11 cellular contexts compared by ENCODE assay signal in genomic region chr11:69122337-69122641, GRCh38. TPM values are rescaled to one million over a fixed set of nuclear protein-coding genes. Genes with fewer than 3 reads are reported as not detected.
DNase-seq lines count a peak whose midpoint lies in the region; ATAC-seq and TF ChIP-seq lines count a peak whose summit lies in the region.
"Had no signal": no experiment of that assay in that cellular context is flagged by ENCODE, and none has a peak within 500 bp of the region (broad histone marks: within the 10 kb centered on the region; RNA-seq: fewer than 3 reads in every experiment).

No MANE protein-coding gene starts in this region.

- H3K27ac ChIP-seq in VCaP: peak overlapping the region; percentile 13; the same call in 1 of the 2 replicates
- H3K27ac ChIP-seq in hepatocyte: peak overlapping the region; percentile 79

- 81% methylated on average over 9 of the region's 9 CpGs for WGBS in hepatocyte (ENCODE audit: low lambda C conversion rate, missing lambda C conversion rate)

- H3K36me3 ChIP-seq in hepatocyte (replicated peaks; ENCODE audit: insufficient read depth, low read depth): no peaks in the 10 kb centered on the region
- no peaks in the 10 kb centered on the region for H3K36me3 ChIP-seq in skeletal muscle satellite cell (ENCODE audit: insufficient read depth, low read length)
- H3K36me3 ChIP-seq: SJSA1 had no signal

- H3K27me3 ChIP-seq in hepatocyte (no peaks in the 10 kb centered on the region), skeletal muscle satellite cell (ENCODE audit: control insufficient read depth, insufficient read depth, low read length) (no peaks in the 10 kb centered on the region)
- H3K27me3 ChIP-seq: SJSA1 had no signal

- H2AFZ ChIP-seq in hepatocyte: no peak overlapping the region

- H3K9me2 ChIP-seq in hepatocyte (replicated peaks; ENCODE audit: insufficient read depth): no peaks in the 10 kb centered on the region

- no peaks in the 10 kb centered on the region for H3K9me3 ChIP-seq in hepatocyte (ENCODE audit: low read depth)
- peaks cover 6% of the 10 kb centered on the region for H3K9me3 ChIP-seq in skeletal muscle satellite cell (replicated peaks; ENCODE audit: low read length)
- H3K9me3 ChIP-seq: SJSA1 had no signal

- DNase-seq in DMS53 treated with DMSO at 0.1 percent for 48 hours (lab: John Stamatoyannopoulos, UW; ENCODE audit: unreplicated experiment) (peak; percentile 35), DMS53 (lab: John Stamatoyannopoulos, UW) (no peak), hepatocyte (ENCODE audit: low spot score) (no peak)
- DNase-seq: NCI-H446 had no signal

- H4K20me1 ChIP-seq in hepatocyte (ENCODE audit: insufficient read depth, poor library complexity, severe bottlenecking): no peaks in the 10 kb centered on the region

- peaks cover 22% of the 10 kb centered on the region for H3K4me1 ChIP-seq in hepatocyte (ENCODE audit: insufficient read depth)
- peaks cover 20% of the 10 kb centered on the region for H3K4me1 ChIP-seq in skeletal muscle satellite cell (ENCODE audit: control insufficient read depth, insufficient read depth, low read length)

- H3K4me2 ChIP-seq in hepatocyte (peak overlapping the region; percentile 70), skeletal muscle satellite cell (ENCODE audit: low read length) (peak overlapping the region; percentile 60)

- no peak overlapping the region for H3K4me3 ChIP-seq in hepatocyte
- H3K4me3 ChIP-seq in skeletal muscle satellite cell (ENCODE audit: low read length): no peak overlapping the region
- H3K4me3 ChIP-seq: SJSA1 had no signal

- no peak overlapping the region for H3K9ac ChIP-seq in skeletal muscle satellite cell (ENCODE audit: low read depth, low read length)

- TF ChIP-seq CTCF in VCaP (conservative IDR thresholded peaks at IDR 0.05) (no peak), hepatocyte (IDR thresholded peaks at IDR 0.05; ENCODE audit: poor library complexity) (no peak)

- no peaks in the 10 kb centered on the region for H3K79me2 ChIP-seq in hepatocyte

- ATAC-seq in HG03432 (IDR thresholded peaks at IDR 0.05; ENCODE audit: unreplicated experiment) (no peak), GM19467 (IDR thresholded peaks at IDR 0.05; ENCODE audit: unreplicated experiment) (no peak), HG02571 (IDR thresholded peaks at IDR 0.05; ENCODE audit: unreplicated experiment) (no peak)

RNA-seq across cellular contexts. Expression of gene SMIM38, which starts 33.4 kb away (rescaled TPM):
- 0.40 and 0.70 TPM in 2 replicates for total RNA-seq in hepatocyte
- 0.64 TPM in 1 of 2 replicates, not detected in the other for polyA plus RNA-seq in hepatocyte
- total RNA-seq in skeletal muscle satellite cell (2012; rRNA removed): not detected in 2 replicates
- total RNA-seq: dermis microvascular lymphatic vessel endothelial cell had no signal
